In genomic region chr10:51183783-51184182, GRCh38 we compare ENCODE assay signal across 7 cellular contexts.
"Had no signal": no experiment of that assay in that cellular context is flagged by ENCODE, and none has a peak within 500 bp of the region (broad histone marks: within the 10 kb centered on the region; RNA-seq: fewer than 3 reads in every experiment).

No MANE protein-coding gene starts in this region.

- ATAC-seq: GM12878 had no signal

- DNase-seq: GDM1, GF-D8 had no signal

- H3K4me3 ChIP-seq: GM12878 had no signal

- FAIRE-seq: GM12878, GM12891, GM12892, GM18507, GM19239 had no signal
